In the genomic region with DNA sequence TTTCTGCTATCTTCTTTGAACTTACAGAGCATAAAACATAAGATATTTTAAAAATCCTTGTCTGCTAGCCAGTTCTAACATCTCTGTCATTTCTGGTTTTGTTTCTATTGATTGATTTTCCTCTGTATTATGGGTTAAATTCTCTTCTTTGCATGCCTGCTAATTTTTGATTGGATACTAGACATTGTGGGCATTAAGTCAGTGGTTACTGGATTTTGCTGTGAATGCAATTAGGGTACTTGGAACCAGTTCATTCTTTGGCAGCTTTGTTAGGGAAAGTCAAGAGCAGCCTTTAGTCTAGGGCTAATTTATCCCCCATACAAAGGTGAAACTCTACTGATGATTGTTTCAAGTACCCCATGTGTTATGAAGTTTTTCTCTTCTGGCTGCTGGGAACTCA, we compare ENCODE assay signal across 1 cellular context.
"Had no signal": no experiment of that assay in that cellular context is flagged by ENCODE, and none has a peak within 500 bp of the region (broad histone marks: within the 10 kb centered on the region; RNA-seq: fewer than 3 reads in every experiment).

No MANE protein-coding gene starts in this region.

- ATAC-seq: GM12878 had no signal

- H3K4me3 ChIP-seq: GM12878 had no signal
